20 cellular contexts compared by ENCODE assay signal in the genomic region with DNA sequence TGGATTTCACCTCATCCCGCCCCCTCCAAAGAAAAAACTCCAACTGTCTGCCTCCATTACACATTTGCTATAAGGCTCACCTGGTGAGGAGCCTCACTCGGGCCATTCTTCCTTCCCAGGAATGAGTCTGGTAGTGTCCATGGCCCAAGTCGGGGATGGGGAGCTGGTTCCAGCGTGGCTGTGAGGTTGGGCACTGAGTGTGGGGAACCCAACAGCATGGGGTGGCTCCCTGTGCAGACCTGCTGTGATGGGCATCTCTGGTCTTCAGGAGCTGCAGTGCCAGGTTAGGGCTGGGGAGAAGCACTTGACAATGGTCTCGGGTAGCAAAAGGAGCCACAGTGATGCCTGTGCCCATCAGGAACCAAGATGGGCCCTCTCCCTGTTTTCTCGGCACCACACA. TPM values are rescaled to one million over a fixed set of nuclear protein-coding genes. Genes with fewer than 3 reads are reported as not detected.
"Had no signal": no experiment of that assay in that cellular context is flagged by ENCODE, and none has a peak within 500 bp of the region (broad histone marks: within the 10 kb centered on the region; RNA-seq: fewer than 3 reads in every experiment).

No MANE protein-coding gene starts in this region.

- DNase-seq: Karpas-422, KG1, MG63, NCI-H1092 treated with DMSO at 0.1 percent for 48 hours, NCI-H1436, NCI-H187, NCI-H2029, NCI-H2081 treated with DMSO at 0.1 percent for 48 hours, NCI-H2171, NCI-H226, NCI-H446, NCI-H510A, NCI-H524 treated with DMSO at 0.1 percent for 48 hours, NCI-H69, NCI-H774, PC-3, SHP77 had no signal

- H3K36me3 ChIP-seq: MG63 had no signal

- H3K4me3 ChIP-seq: MG63 had no signal

- ATAC-seq: Panc1, PC-3, SK-N-SH treated with all-trans-retinoic acid at 6 μM for 48 hours had no signal

- H3K9me3 ChIP-seq: MG63 had no signal

- H3K27me3 ChIP-seq: MG63 had no signal

RNA-seq across cellular contexts. Expression of a gene that starts 39.2 kb away (rescaled TPM):
- total RNA-seq: OCI-LY7 had no signal

RNA-seq across cellular contexts. Expression of a gene that starts 40.7 kb away (rescaled TPM):
- total RNA-seq: OCI-LY7 had no signal
